25 cellular contexts compared by ENCODE assay signal in genomic region chr3:122389892-122390291, GRCh38.
"Had no signal": no experiment of that assay in that cellular context is flagged by ENCODE, and none has a peak within 500 bp of the region (broad histone marks: within the 10 kb centered on the region; RNA-seq: fewer than 3 reads in every experiment).

No MANE protein-coding gene starts in this region.

- H3K36me3 ChIP-seq: prostate gland, thoracic aorta had no signal

- H3K9me3 ChIP-seq: esophagus squamous epithelium, gastroesophageal sphincter, prostate gland, spleen, thoracic aorta, transverse colon had no signal

- H3K9ac ChIP-seq: parathyroid adenoma had no signal

- H3K27ac ChIP-seq: epithelial cell of prostate, hepatocyte, parathyroid adenoma, thoracic aorta had no signal

- H3K4me2 ChIP-seq: hepatocyte had no signal

- H3K4me3 ChIP-seq: esophagus squamous epithelium, gastroesophageal sphincter, hepatocyte, lung, prostate gland, spleen, thoracic aorta, transverse colon had no signal

- H3K27me3 ChIP-seq: esophagus squamous epithelium, gastroesophageal sphincter, hepatocyte, spleen, transverse colon had no signal

- DNase-seq: cerebellar nuclear complex; effector memory CD8-positive, alpha-beta T cell; esophagus squamous epithelium; foreskin fibroblast; glutamatergic neuron; kidney glomerular epithelial cell; mesenchymal stem cell; midbrain; spleen; stimulated activated CD4-positive, alpha-beta T cell treated with anti-CD3 and anti-CD28 coated beads, Interleukin-15, amount 100 ng/mL, for 24 hours; stimulated activated CD4-positive, alpha-beta T cell treated with anti-CD3 and anti-CD28 coated beads, Interleukin-1b, Interleukin-23, amount 100 ng/mL, for 48 hours; stimulated activated CD4-positive, alpha-beta T cell treated with anti-CD3 and anti-CD28 coated beads, Interleukin-4, amount 100 ng/mL, for 24 hours; stimulated activated naive B cell treated with anti-CD40 and anti-IgM and Interleukin-4, amounts not matched to agents 10 μg/mL and 1 μg/mL and 100 μg/mL, for 72 hours; stimulated activated naive CD8-positive, alpha-beta T cell treated with anti-CD3 and anti-CD28 coated beads, Interleukin-15, amount 100 ng/mL, for 72 hours; transverse colon had no signal

- FAIRE-seq: colon, islet of Langerhans had no signal

- H2AFZ ChIP-seq: hepatocyte, parathyroid adenoma had no signal

- ATAC-seq: effector memory CD8-positive, alpha-beta T cell; gastroesophageal sphincter; sciatic nerve; stimulated activated naive B cell treated with anti-CD40 and anti-IgM and Interleukin-4, amounts not matched to agents 10 μg/mL and 1 μg/mL and 100 μg/mL, for 72 hours; stimulated activated naive CD8-positive, alpha-beta T cell treated with anti-CD3 and anti-CD28 coated beads, Interleukin-15, amount 100 ng/mL, for 72 hours had no signal
